30 cellular contexts compared by ENCODE assay signal in genomic region chr10:88311264-88311663, GRCh38.
"Had no signal": no experiment of that assay in that cellular context is flagged by ENCODE, and none has a peak within 500 bp of the region (broad histone marks: within the 10 kb centered on the region; RNA-seq: fewer than 3 reads in every experiment).

No MANE protein-coding gene starts in this region.

- H3K4me3 ChIP-seq: body of pancreas, breast epithelium, coronary artery had no signal

- ATAC-seq: activated CD8-positive, alpha-beta T cell treated with anti-CD3 and anti-CD28 coated beads for 36 hours; activated naive CD8-positive, alpha-beta T cell treated with anti-CD3 and anti-CD28 coated beads, Interleukin-2, amount 50 U/mL, for 24 hours; body of pancreas had no signal

- DNase-seq: activated B cell treated with CpG ODN at 0.5 μM for 24 hours; activated CD4-positive, alpha-beta memory T cell treated with anti-CD3 and anti-CD28 coated beads for 36 hours; activated CD4-positive, alpha-beta T cell treated with anti-CD3 and anti-CD28 coated beads for 4 hours; activated CD4-positive, alpha-beta T cell treated with anti-CD3 and anti-CD28 coated beads, Interleukin-2, amount 10 ng/mL, durations not matched to agents 24 days and 14 days; activated CD4-positive, alpha-beta T cell treated with anti-CD3 and anti-CD28 coated beads, Interleukin-2, amount 50 U/mL, for 1 hour; activated CD4-positive, alpha-beta T cell treated with anti-CD3 and anti-CD28 coated beads, Interleukin-2, amount 50 U/mL, for 4 hours; activated CD4-positive, CD25-positive, alpha-beta regulatory T cell treated with anti-CD3 and anti-CD28 coated beads, Interleukin-2, amount 50 U/mL, for 72 hours; activated CD8-positive, alpha-beta memory T cell treated with anti-CD3 and anti-CD28 coated beads, Interleukin-2, amount 50 U/mL, for 4 hours; activated CD8-positive, alpha-beta T cell treated with anti-CD3 and anti-CD28 coated beads for 36 hours; activated effector memory CD4-positive, alpha-beta T cell treated with Interleukin-2 at 50 U/mL for 16 hours; activated gamma-delta T cell; activated naive CD4-positive, alpha-beta T cell treated with anti-CD3 and anti-CD28 coated beads, Interleukin-2, amount 10 ng/mL, durations not matched to agents 7 days and 5 days; activated naive CD4-positive, alpha-beta T cell treated with Interleukin-2 at 50 U/mL for 16 hours; activated naive CD8-positive, alpha-beta T cell treated with anti-CD3 and anti-CD28 coated beads, Interleukin-2, amount 10 ng/mL, durations not matched to agents 7 days and 5 days; activated naive CD8-positive, alpha-beta T cell treated with anti-CD3 and anti-CD28 coated beads, Interleukin-2, amount 50 U/mL, for 24 hours; activated T-cell treated with anti-CD3 and anti-CD28 coated beads for 4 hours; activated T-cell treated with anti-CD3 and anti-CD28 coated beads, Interleukin-2, amount 50 U/mL, for 1 hour; activated T-cell treated with anti-CD3 and anti-CD28 coated beads, Interleukin-2, amount 50 U/mL, for 48 hours; amygdala; anterior cingulate cortex; body of pancreas; brain microvascular endothelial cell; central memory CD4-positive, alpha-beta T cell; T-helper 2 cell; T-helper 9 cell had no signal

- H3K4me1 ChIP-seq: body of pancreas, breast epithelium had no signal

- FAIRE-seq: colon, TTC549 had no signal

- H3K27ac ChIP-seq: body of pancreas, brain microvascular endothelial cell, breast epithelium, coronary artery, VCaP had no signal

- H3K36me3 ChIP-seq: brain microvascular endothelial cell, breast epithelium had no signal

- H3K9me3 ChIP-seq: body of pancreas, breast epithelium had no signal

- H3K27me3 ChIP-seq: body of pancreas, brain microvascular endothelial cell, breast epithelium had no signal
